8 cellular contexts compared by ENCODE assay signal in the genomic region with DNA sequence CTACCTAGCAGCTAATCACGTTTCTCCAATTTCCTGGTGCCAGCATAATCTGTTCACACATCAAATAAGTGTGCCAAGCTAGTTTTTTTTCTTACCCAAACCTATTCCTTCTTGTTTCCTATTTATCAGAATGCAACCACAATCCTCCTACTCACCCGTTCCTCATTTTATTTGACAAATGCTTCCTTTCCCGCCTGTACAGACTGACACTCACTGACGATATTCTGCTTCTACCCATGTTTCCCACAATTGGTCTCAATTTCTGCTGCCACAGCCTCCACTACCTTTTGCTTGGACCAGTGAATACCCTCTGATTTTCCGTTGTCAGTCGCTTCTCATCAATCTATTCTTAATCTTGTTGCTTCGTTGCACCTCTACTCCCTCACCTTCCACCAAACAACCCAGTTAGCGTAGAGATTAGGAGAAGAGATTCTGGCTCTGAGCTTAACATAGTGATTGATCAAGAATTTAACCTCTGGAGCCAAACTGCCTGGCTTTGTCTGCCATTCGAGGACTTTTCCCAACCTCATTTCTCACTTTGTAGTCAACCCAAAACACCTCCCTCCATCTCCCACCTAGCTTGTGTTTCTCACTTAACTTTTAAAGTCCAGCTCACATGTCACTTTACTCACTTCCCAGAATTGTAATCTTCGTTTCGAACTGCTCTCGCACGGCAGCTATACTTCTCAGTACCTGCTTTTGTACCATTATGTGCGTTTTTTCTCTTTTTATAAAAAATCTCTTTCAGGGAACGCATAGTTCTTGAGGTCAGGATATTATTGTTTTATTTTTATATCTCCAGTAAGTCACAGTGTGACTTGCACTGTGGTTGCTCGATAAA. TPM values are rescaled to one million over a fixed set of nuclear protein-coding genes. Genes with fewer than 3 reads are reported as not detected.
A peak's percentile ranks its signal among the peaks of the same experiment; 100 is the strongest.
DNase-seq lines count a peak whose midpoint lies in the region; ATAC-seq, FAIRE-seq and TF ChIP-seq lines count a peak whose summit lies in the region.

No MANE protein-coding gene starts in this region.

- H3K27me3 ChIP-seq in WERI-Rb-1 (ENCODE audit: insufficient read depth, low read depth, severe bottlenecking) = no peaks in the 10 kb centered on the region

- ATAC-seq in GM21526 (IDR thresholded peaks at IDR 0.05; ENCODE audit: low FRiP score, unreplicated experiment) = peak; percentile 39

- H3K9me3 ChIP-seq in WERI-Rb-1 (ENCODE audit: severe bottlenecking) = no peaks in the 10 kb centered on the region

- H3K4me3 ChIP-seq in WERI-Rb-1 (ENCODE audit: low read depth, low read length) (peak overlapping the region; percentile 68), retinal pigment epithelial cell (ENCODE audit: low read length) (peak overlapping the region; percentile 63)

- peak overlapping the region; percentile 76 for H3K27ac ChIP-seq in WERI-Rb-1

- peaks cover 10% of the 10 kb centered on the region for H3K36me3 ChIP-seq in WERI-Rb-1

- FAIRE-seq in frontal cortex (lab: Jason Lieb, UNC) = no peak

- TF ChIP-seq CTCF in WERI-Rb-1 (IDR thresholded peaks at IDR 0.05; ENCODE audit: low read depth, low read length) (no peak), retinal pigment epithelial cell (conservative IDR thresholded peaks at IDR 0.05; ENCODE audit: low read depth, low read length) (no peak)

- peak; percentile 15 for DNase-seq in NCI-H2196 (lab: John Stamatoyannopoulos, UW; ENCODE audit: unreplicated experiment)
- no peak for DNase-seq in NCI-H2196 treated with DMSO at 0.1 percent for 48 hours (lab: John Stamatoyannopoulos, UW; ENCODE audit: unreplicated experiment)
- DNase-seq in HS-27A (ENCODE audit: low read depth) = peak; percentile 4
- no peak for DNase-seq in WERI-Rb-1
- DNase-seq in frontal cortex (ENCODE audit: low spot score in 2 of 2) = peak; percentile 8 to 20
- no peak for DNase-seq in retinal pigment epithelial cell (ENCODE audit: low read depth)
- no peak for DNase-seq in COR-L47 (lab: John Stamatoyannopoulos, UW)

RNA-seq across cellular contexts. Expression of a gene that starts 0.7 kb away (rescaled TPM):
- 29.3 TPM for total RNA-seq in frontal cortex

RNA-seq across cellular contexts. Expression of a gene that starts 31.4 kb away (rescaled TPM):
- total RNA-seq in frontal cortex = 13.5 TPM

Comparison
In these comparisons a context has a peak if more than half of its experiments do, and no peak if none do; other contexts are left out.
1. DNase-seq: peak in NCI-H2196 (single experiment), HS-27A (single experiment) and frontal cortex (2 of 2); none in NCI-H2196 treated with DMSO at 0.1 percent for 48 hours (single experiment), WERI-Rb-1 (single experiment), retinal pigment epithelial cell (single experiment) and COR-L47 (single experiment).